ENCODE assay signal across 12 cellular contexts in the genomic region with DNA sequence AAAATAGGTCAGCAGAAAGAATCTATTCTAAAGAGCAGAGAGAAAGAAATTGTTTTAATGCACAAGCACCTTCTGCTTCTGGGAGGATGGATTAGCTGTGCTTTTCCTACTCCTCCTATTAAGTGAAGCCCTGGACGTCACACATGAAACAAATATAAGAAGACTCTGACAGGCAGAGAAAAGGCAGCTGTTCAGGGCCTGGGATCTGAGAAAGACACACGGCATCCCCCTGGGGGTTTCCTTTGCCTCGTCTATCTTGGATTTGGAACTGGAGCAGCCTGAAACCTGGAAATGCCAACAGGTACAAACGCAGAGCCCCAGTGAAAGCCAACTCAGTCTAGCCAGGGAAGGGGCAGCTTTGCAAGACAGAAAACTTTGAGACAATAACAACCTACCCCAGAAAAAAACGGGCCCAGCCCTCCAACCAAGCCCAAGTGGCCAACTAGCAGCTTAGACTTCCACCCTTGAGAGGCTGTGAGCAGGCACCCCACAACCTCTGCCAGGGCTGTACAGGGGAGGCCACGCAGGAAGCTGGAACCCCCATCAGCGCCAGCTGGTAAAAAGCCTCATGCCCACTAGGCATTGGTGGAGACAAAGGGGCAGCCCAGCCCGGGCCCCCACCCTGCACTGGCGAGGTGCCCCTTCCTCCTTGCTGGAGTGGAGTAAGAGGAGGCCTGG. TPM values are rescaled to one million over a fixed set of nuclear protein-coding genes. Genes with fewer than 3 reads are reported as not detected.
A peak's percentile ranks its signal among the peaks of the same experiment; 100 is the strongest.
DNase-seq lines count a peak whose midpoint lies in the region; ATAC-seq, FAIRE-seq and TF ChIP-seq lines count a peak whose summit lies in the region.
"Had no signal": no experiment of that assay in that cellular context is flagged by ENCODE, and none has a peak within 500 bp of the region (broad histone marks: within the 10 kb centered on the region; RNA-seq: fewer than 3 reads in every experiment).

No MANE protein-coding gene starts in this region.

- no peak overlapping the region for H4K5ac ChIP-seq in H1 (ENCODE audit: insufficient read length, low read depth, low read length)

- H4K20me1 ChIP-seq in H1 (replicated peaks in 1 of 2; ENCODE audit: control insufficient read depth in 1 of 2, insufficient read depth in 2 of 2, low read length in 2 of 2), result peaks cover 0 to 38% of the 10 kb centered on the region in 2 experiments
- H4K20me1 ChIP-seq in neural progenitor cell (ENCODE audit: low read depth), result peaks cover 95% of the 10 kb centered on the region

- H2AFZ ChIP-seq in H1 (ENCODE audit: low read length) (no peak overlapping the region), neural progenitor cell (replicated peaks) (no peak overlapping the region)

- H4K8ac ChIP-seq in H1 (ENCODE audit: extremely low read depth, insufficient read depth, low read length), result no peak overlapping the region

- H4K91ac ChIP-seq in H1 (replicated peaks; ENCODE audit: insufficient read length, low read length), result peak overlapping the region; percentile 65

- no peak overlapping the region for H2BK120ac ChIP-seq in H1 (replicated peaks; ENCODE audit: low read depth, low read length)

- H3K79me2 ChIP-seq in H1 (ENCODE audit: control insufficient read depth in 1 of 2, insufficient read depth in 2 of 2, low read length in 2 of 2), result peaks cover 0 to 47% of the 10 kb centered on the region in 2 experiments; a peak in 3 of 4 replicates
- peaks cover 69% of the 10 kb centered on the region for H3K79me2 ChIP-seq in neural progenitor cell (ENCODE audit: low read depth)

- H3K27ac ChIP-seq in H1 (ENCODE audit: low read depth, low read length) (no peak overlapping the region), neural progenitor cell (no peak overlapping the region), testis (no peak overlapping the region)

- H3K4ac ChIP-seq in H1 (replicated peaks; ENCODE audit: insufficient read length, low read depth, low read length), result no peak overlapping the region

- H3K4me1 Mint-ChIP-seq in neural progenitor cell, result peaks cover 39% of the 10 kb centered on the region

- H3K4me3 Mint-ChIP-seq in neural progenitor cell, result no peak overlapping the region

- H3K4me2 ChIP-seq in H1 (ENCODE audit: insufficient read depth in 1 of 2, low read depth in 2 of 2, low read length in 2 of 2) (no peak overlapping the region; a peak in 1 of 4 replicates), neural progenitor cell (no peak overlapping the region)

- no peak overlapping the region for H2BK5ac ChIP-seq in H1 (ENCODE audit: low read depth, low read length)

- no peak overlapping the region for H3K56ac ChIP-seq in H1 (replicated peaks; ENCODE audit: insufficient read length, low read depth, low read length)

- no peaks in the 10 kb centered on the region for H3K23me2 ChIP-seq in H1 (ENCODE audit: low read depth, low read length)

- no peak overlapping the region for H2BK15ac ChIP-seq in H1 (ENCODE audit: low read length)

- no peak for ATAC-seq in HG02840 (IDR thresholded peaks at IDR 0.05; ENCODE audit: low FRiP score, unreplicated experiment)

- H3K27me3 Mint-ChIP-seq in neural progenitor cell (ENCODE audit: insufficient read depth, low read depth), result peaks cover 2% of the 10 kb centered on the region

- no peak for TF ChIP-seq CTCF in H1 (IDR thresholded peaks at IDR 0.05; ENCODE audit: control extremely low read depth in 1 of 3, insufficient read depth in 1 of 3, low read depth in 1 of 3, low read length in 3 of 3)
- no peak for TF ChIP-seq CTCF in neural progenitor cell (IDR thresholded peaks at IDR 0.05)
- no peak for TF ChIP-seq CTCF in testis (IDR thresholded peaks at IDR 0.05)

- intact Hi-C loops in testis (cut with DNase I; ENCODE audit: low total_unique reads), result no loop called here

- H3K9ac ChIP-seq in NT2/D1 (ENCODE audit: insufficient read length, low read depth) (peak overlapping the region; percentile 18), H1 (replicated peaks in 1 of 4; ENCODE audit: extremely low read depth in 1 of 4, low read depth in 3 of 4, low read length in 3 of 4) (no peak overlapping the region), neural progenitor cell (no peak overlapping the region)

- no peak overlapping the region for H3K18ac ChIP-seq in H1 (ENCODE audit: extremely low read depth, low read length)

- H3K4me3 ChIP-seq in NT2/D1 (ENCODE audit: insufficient read length, low read depth) (no peak overlapping the region), H1 (ENCODE audit: extremely low read depth in 1 of 4, insufficient read depth in 2 of 4, low read depth in 3 of 4, low read length in 4 of 4) (no peak overlapping the region), neural progenitor cell (no peak overlapping the region), testis (no peak overlapping the region)
- H3K4me3 ChIP-seq: ovary, tibial nerve had no signal

- 84% methylated on average over 9 of the region's 9 CpGs; no CpG with 5 or more reads in 1 of the 2 experiments for WGBS in H1 (ENCODE audit: extremely low coverage in 1 of 2, insufficient coverage in 1 of 2, insufficient read length in 1 of 2, insufficient replicate concordance in 2 of 2, low coverage in 1 of 2, low lambda C conversion rate in 2 of 2, missing lambda C conversion rate in 1 of 2), 2 experiments
- WGBS in testis, 2 donors, result 67 to 73% methylated on average over 5 to 9 of the region's 9 CpGs

- TF ChIP-seq EP300 in H1 (IDR thresholded peaks at IDR 0.05; ENCODE audit: borderline replicate concordance in 1 of 2, low read depth in 2 of 2, low read length in 2 of 2), result no peak

- no peaks in the 10 kb centered on the region for H3K9me3 Mint-ChIP-seq in neural progenitor cell

- H3K36me3 Mint-ChIP-seq in neural progenitor cell, result peaks cover 7% of the 10 kb centered on the region

- TF ChIP-seq POLR2A in H1 (IDR thresholded peaks at IDR 0.05; ENCODE audit: control extremely low read depth in 1 of 2, low read depth in 2 of 2, low read length in 2 of 2) (no peak), testis (IDR thresholded peaks at IDR 0.05) (no peak)

- H3K23ac ChIP-seq in H1 (ENCODE audit: insufficient read length), result no peak overlapping the region

- no peaks in the 10 kb centered on the region for H3K27me3 ChIP-seq in NT2/D1 (ENCODE audit: insufficient read depth, insufficient read length)
- H3K27me3 ChIP-seq in H1 (replicated peaks in 1 of 4; ENCODE audit: control insufficient read depth in 3 of 4, extremely low read depth in 1 of 4, insufficient read depth in 3 of 4, low read length in 3 of 4), result no peaks in the 10 kb centered on the region
- no peaks in the 10 kb centered on the region for H3K27me3 ChIP-seq in neural progenitor cell
- H3K27me3 ChIP-seq in testis, result no peaks in the 10 kb centered on the region
- H3K27me3 ChIP-seq: ovary, tibial nerve had no signal

- H2BK20ac ChIP-seq in H1 (ENCODE audit: low read length), result no peak overlapping the region

- FAIRE-seq in H1 (lab: Jason Lieb, UNC), result no peak
- FAIRE-seq: islet of Langerhans had no signal

- H2AK5ac ChIP-seq in H1 (ENCODE audit: low read depth, low read length), result no peak overlapping the region

- CTCF ChIA-PET in H1 (lab: Charles Lee; ENCODE audit: partially characterized antibody), result interaction anchor here (0.7 to 1.4 kb wide), 5 partner anchors 28 to 95 kb away, joined by 3 to 4 read pairs (median 4); no protein-coding TSS in a partner anchor

- H3K36me3 ChIP-seq in NT2/D1 (ENCODE audit: insufficient read depth, insufficient read length, low read length), result peaks cover 33% of the 10 kb centered on the region
- H3K36me3 ChIP-seq in H1 (ENCODE audit: control insufficient read depth in 2 of 4, insufficient read depth in 4 of 4, low read length in 3 of 4), result no peaks in the 10 kb centered on the region
- no peaks in the 10 kb centered on the region for H3K36me3 ChIP-seq in neural progenitor cell
- H3K36me3 ChIP-seq in testis (ENCODE audit: low read depth, missing control alignments), result no peaks in the 10 kb centered on the region
- H3K36me3 ChIP-seq: ovary had no signal

- POLR2A ChIA-PET in H1 (lab: Charles Lee; ENCODE audit: partially characterized antibody), result interaction anchor here (1.5 to 1.7 kb wide), 2 partner anchors 28 to 32 kb away, joined by 3 to 4 read pairs; a partner anchor contains a TSS

- H3F3A ChIP-seq in neural progenitor cell (ENCODE audit: low read depth), result peaks cover 9% of the 10 kb centered on the region

- peaks cover 21% of the 10 kb centered on the region for H3K79me1 ChIP-seq in H1 (ENCODE audit: low read depth, low read length)

- no peak for TF ChIP-seq RAD21 in H1 (IDR thresholded peaks at IDR 0.05 in 1 of 2, conservative IDR thresholded peaks at IDR 0.05 in 1 of 2; ENCODE audit: low read depth in 2 of 2, low read length in 2 of 2)

- H2BK12ac ChIP-seq in H1 (ENCODE audit: low read depth, low read length), result no peak overlapping the region

- no peaks in the 10 kb centered on the region for H3K9me3 ChIP-seq in NT2/D1 (ENCODE audit: insufficient read depth, low read length)
- no peaks in the 10 kb centered on the region for H3K9me3 ChIP-seq in H1 (ENCODE audit: insufficient read depth in 2 of 2, low read depth in 1 of 2, low read length in 1 of 2)
- no peaks in the 10 kb centered on the region for H3K9me3 ChIP-seq in neural progenitor cell (ENCODE audit: low read depth)
- H3K9me3 ChIP-seq in testis, result no peaks in the 10 kb centered on the region
- H3K9me3 ChIP-seq: ovary, tibial nerve had no signal

- no peak overlapping the region for H3K14ac ChIP-seq in H1 (ENCODE audit: insufficient read length)

- H3K4me1 ChIP-seq in NT2/D1 (ENCODE audit: insufficient read depth, insufficient read length) (peaks cover 11% of the 10 kb centered on the region), H1 (replicated peaks in 1 of 4; ENCODE audit: control insufficient read depth in 3 of 4, insufficient read depth in 4 of 4, low read length in 3 of 4) (peaks cover 0 to 13% (median 10%) of the 10 kb centered on the region in 4 experiments; a peak in 6 of 7 replicates), neural progenitor cell (peaks cover 13% of the 10 kb centered on the region), testis (peaks cover 22% of the 10 kb centered on the region)

- peak overlapping the region; percentile 5 for H3K27ac Mint-ChIP-seq in neural progenitor cell

- DNase-seq in D341Med (ENCODE audit: low spot score) (peak; percentile 57), NT2/D1 (ENCODE audit: low read depth, low spot score) (no peak), H1 (ENCODE audit: low read depth in 1 of 2, low spot score in 2 of 2) (no peak), neural progenitor cell (ENCODE audit: low spot score) (no peak), NOMO-1 treated with DMSO at 0.1 percent for 48 hours (lab: John Stamatoyannopoulos, UW; ENCODE audit: unreplicated experiment) (no peak), testis (no peak)
- no peak for DNase-seq in activated CD8-positive, alpha-beta memory T cell treated with anti-CD3 and anti-CD28 coated beads for 24 hours
- DNase-seq: DMS53 had no signal

RNA-seq across cellular contexts. Expression of a gene that starts 7.3 kb away (rescaled TPM):
- 59.0 TPM in 2 replicates for total RNA-seq in H1 (2021; fragmentation: NEBNext Ultra II Directional; extraction: Animal tissue kit (Norgen Biotek cat#: 25700))
- 26.6 and 31.5 TPM in 2 replicates for polyA plus RNA-seq in H1 (2011; rRNA removed)
- polyA plus RNA-seq in H1 (2011; cell fraction: cytosol; rRNA removed), result 37.5 TPM
- polyA plus RNA-seq in H1 (2011; cell fraction: nucleus; rRNA removed), result 33.7 TPM
- 36.8 to 41.7 TPM (median 38.9 TPM) in 4 replicates for polyA plus RNA-seq in H1 (2012, experiment 1 of 2)
- 32.8 TPM for polyA plus RNA-seq in H1 (2012, experiment 2 of 2)
- polyA plus RNA-seq in H1 (2013, experiment 1 of 2), result 27.6 TPM
- polyA plus RNA-seq in H1 (2013, experiment 2 of 2), result 28.7 TPM
- polyA minus RNA-seq in H1 (2011; rRNA and poly(A)+ RNA removed), result 55.9 and 58.7 TPM in 2 replicates
- 36.6 TPM for polyA minus RNA-seq in H1 (2011; cell fraction: cytosol; rRNA and poly(A)+ RNA removed)
- 26.0 TPM for polyA minus RNA-seq in H1 (2011; cell fraction: nucleus; rRNA and poly(A)+ RNA removed)
- 53.6 and 80.6 TPM in 2 replicates for total RNA-seq in neural progenitor cell (ENCODE audit: low replicate concordance)
- 10 to 100 TPM; 14.0 to 17.0 TPM for total RNA-seq in testis
- 21.3 TPM for polyA plus RNA-seq in testis (ENCODE audit: insufficient read depth, low read depth, low replicate concordance)

RNA-seq across cellular contexts. Expression of a gene that starts 31.7 kb away (rescaled TPM):
- 18.4 and 19.0 TPM in 2 replicates for total RNA-seq in H1 (2021; fragmentation: NEBNext Ultra II Directional; extraction: Animal tissue kit (Norgen Biotek cat#: 25700))
- polyA plus RNA-seq in H1 (2011; rRNA removed), result 11.9 and 14.0 TPM in 2 replicates
- 11.3 TPM for polyA plus RNA-seq in H1 (2011; cell fraction: cytosol; rRNA removed)
- 11.6 TPM for polyA plus RNA-seq in H1 (2011; cell fraction: nucleus; rRNA removed)
- polyA plus RNA-seq in H1 (2012, experiment 1 of 2), result 11.4 to 14.8 TPM (median 13.5 TPM) in 4 replicates
- polyA plus RNA-seq in H1 (2012, experiment 2 of 2), result 14.1 TPM
- 9.6 TPM for polyA plus RNA-seq in H1 (2013, experiment 1 of 2)
- polyA plus RNA-seq in H1 (2013, experiment 2 of 2), result 9.5 TPM
- polyA minus RNA-seq in H1 (2011; rRNA and poly(A)+ RNA removed), result 10.9 and 12.5 TPM in 2 replicates
- 11.4 TPM for polyA minus RNA-seq in H1 (2011; cell fraction: cytosol; rRNA and poly(A)+ RNA removed)
- 19.0 TPM for polyA minus RNA-seq in H1 (2011; cell fraction: nucleus; rRNA and poly(A)+ RNA removed)
- total RNA-seq in neural progenitor cell (ENCODE audit: low replicate concordance), result 9.8 and 10.6 TPM in 2 replicates
- total RNA-seq in testis, result 10 to 100 TPM; 28.5 to 32.8 TPM
- 16.6 TPM for polyA plus RNA-seq in testis (ENCODE audit: insufficient read depth, low read depth, low replicate concordance)
